In the genomic region with DNA sequence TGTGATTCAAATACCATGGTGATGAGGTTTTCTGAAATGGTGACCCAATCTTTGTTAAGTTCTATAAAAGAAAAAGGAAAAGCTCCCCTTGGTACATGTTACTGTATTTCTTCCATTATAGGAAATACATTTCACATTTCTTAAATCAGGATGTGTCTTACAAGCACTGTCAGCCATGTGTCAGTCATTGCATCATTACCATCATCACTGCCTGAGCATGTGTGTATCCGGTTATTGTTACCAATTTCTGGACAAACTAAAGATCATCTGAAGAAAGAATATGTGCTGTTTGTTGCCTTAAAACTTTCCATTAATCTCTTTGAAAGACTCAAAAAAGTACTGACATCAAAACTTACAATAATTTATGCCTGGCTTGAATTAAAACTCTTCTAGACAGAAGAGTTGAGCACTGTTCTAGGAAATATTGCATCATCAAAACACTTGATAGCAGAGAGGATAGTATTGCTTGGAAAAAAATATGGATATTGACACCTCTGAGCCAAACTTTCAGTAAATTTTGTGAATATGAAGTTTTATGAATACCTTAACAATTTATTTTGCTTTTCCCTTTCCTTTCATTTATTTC, we compare ENCODE assay signal across 1 cellular context.
TF ChIP-seq lines count a peak whose summit lies in the region.

No MANE protein-coding gene starts in this region.

TF ChIP-seq in HepG2, 621 proteins besides CTCF, POLR2A, EP300 and RAD21:
- TF ChIP-seq SMYD3 (CRISPR knock-in tag; IDR thresholded peaks at IDR 0.05): no peak
- TF ChIP-seq, protein P1, sequence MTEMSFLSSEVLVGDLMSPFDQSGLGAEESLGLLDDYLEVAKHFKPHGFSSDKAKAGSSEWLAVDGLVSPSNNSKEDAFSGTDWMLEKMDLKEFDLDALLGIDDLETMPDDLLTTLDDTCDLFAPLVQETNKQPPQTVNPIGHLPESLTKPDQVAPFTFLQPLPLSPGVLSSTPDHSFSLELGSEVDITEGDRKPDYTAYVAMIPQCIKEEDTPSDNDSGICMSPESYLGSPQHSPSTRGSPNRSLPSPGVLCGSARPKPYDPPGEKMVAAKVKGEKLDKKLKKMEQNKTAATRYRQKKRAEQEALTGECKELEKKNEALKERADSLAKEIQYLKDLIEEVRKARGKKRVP (CRISPR knock-in tag; IDR thresholded peaks at IDR 0.05): peak in 1 of 2 experiments; percentile 43; a peak in 1 of 4 replicates
- no peak for TF ChIP-seq ZNF766 (CRISPR knock-in tag; IDR thresholded peaks at IDR 0.05; ENCODE audit: borderline replicate concordance)
- TF ChIP-seq CEBPB (IDR thresholded peaks at IDR 0.05; ENCODE audit: borderline replicate concordance, low read depth, low read length): peak; percentile 53; the same call in 1 of the 2 replicates
- TF ChIP-seq, protein P2, sequence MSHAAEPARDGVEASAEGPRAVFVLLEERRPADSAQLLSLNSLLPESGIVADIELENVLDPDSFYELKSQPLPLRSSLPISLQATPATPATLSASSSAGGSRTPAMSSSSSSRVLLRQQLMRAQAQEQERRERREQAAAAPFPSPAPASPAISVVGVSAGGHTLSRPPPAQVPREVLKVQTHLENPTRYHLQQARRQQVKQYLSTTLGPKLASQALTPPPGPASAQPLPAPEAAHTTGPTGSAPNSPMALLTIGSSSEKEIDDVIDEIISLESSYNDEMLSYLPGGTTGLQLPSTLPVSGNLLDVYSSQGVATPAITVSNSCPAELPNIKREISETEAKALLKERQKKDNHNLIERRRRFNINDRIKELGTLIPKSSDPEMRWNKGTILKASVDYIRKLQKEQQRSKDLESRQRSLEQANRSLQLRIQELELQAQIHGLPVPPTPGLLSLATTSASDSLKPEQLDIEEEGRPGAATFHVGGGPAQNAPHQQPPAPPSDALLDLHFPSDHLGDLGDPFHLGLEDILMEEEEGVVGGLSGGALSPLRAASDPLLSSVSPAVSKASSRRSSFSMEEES (CRISPR knock-in tag; IDR thresholded peaks at IDR 0.05): no peak
- TF ChIP-seq ATF7 (IDR thresholded peaks at IDR 0.05): peak; percentile 68
- no peak for TF ChIP-seq ATF7 (CRISPR knock-in tag; IDR thresholded peaks at IDR 0.05)
